ENCODE assay signal across 24 cellular contexts in genomic region chr7:91162415-91162814, GRCh38.
DNase-seq lines count a peak whose midpoint lies in the region; ATAC-seq and TF ChIP-seq lines count a peak whose summit lies in the region.
"Had no signal": no experiment of that assay in that cellular context is flagged by ENCODE, and none has a peak within 500 bp of the region (broad histone marks: within the 10 kb centered on the region; RNA-seq: fewer than 3 reads in every experiment).

No MANE protein-coding gene starts in this region.

- H3K4me1 Mint-ChIP-seq in CD14-positive monocyte (peaks cover 35% of the 10 kb centered on the region), glutamatergic neuron (ENCODE audit: low read depth, unreplicated experiment) (peaks cover 7% of the 10 kb centered on the region)
- peaks cover 42% of the 10 kb centered on the region for H3K4me1 Mint-ChIP-seq in stimulated activated memory B cell treated with anti-CD40 and anti-IgM and Interleukin-4, amounts not matched to agents 10 μg/mL and 1 μg/mL and 100 μg/mL, for 72 hours
- H3K4me1 Mint-ChIP-seq in activated T-cell treated with anti-CD3 and anti-CD28 coated beads, Interleukin-2, amount 50 U/mL, for 4 hours (ENCODE audit: low read depth): no peaks in the 10 kb centered on the region
- H3K4me1 Mint-ChIP-seq: CD4-positive, alpha-beta memory T cell had no signal

- no peak for ATAC-seq in stimulated activated memory B cell treated with anti-CD40 and anti-IgM and Interleukin-4, amounts not matched to agents 10 μg/mL and 1 μg/mL and 100 μg/mL, for 72 hours
- no peak for ATAC-seq in activated T-cell treated with anti-CD3 and anti-CD28 coated beads, Interleukin-2, amount 50 U/mL, for 4 hours
- ATAC-seq: A549 had no signal

- H3K4me3 Mint-ChIP-seq in CD14-positive monocyte (no peak overlapping the region), glutamatergic neuron (ENCODE audit: unreplicated experiment) (no peak overlapping the region)
- no peak overlapping the region for H3K4me3 Mint-ChIP-seq in stimulated activated memory B cell treated with anti-CD40 and anti-IgM and Interleukin-4, amounts not matched to agents 10 μg/mL and 1 μg/mL and 100 μg/mL, for 72 hours
- H3K4me3 Mint-ChIP-seq in activated T-cell treated with anti-CD3 and anti-CD28 coated beads, Interleukin-2, amount 50 U/mL, for 4 hours: no peak overlapping the region
- H3K4me3 Mint-ChIP-seq: CD4-positive, alpha-beta memory T cell had no signal

- H3K9me3 Mint-ChIP-seq in CD14-positive monocyte: peaks cover 0 to 2% (median 0%) of the 10 kb centered on the region in 7 donors
- peaks cover 4% of the 10 kb centered on the region for H3K9me3 Mint-ChIP-seq in glutamatergic neuron (ENCODE audit: unreplicated experiment)
- H3K9me3 Mint-ChIP-seq in stimulated activated memory B cell treated with anti-CD40 and anti-IgM and Interleukin-4, amounts not matched to agents 10 μg/mL and 1 μg/mL and 100 μg/mL, for 72 hours: no peaks in the 10 kb centered on the region
- H3K9me3 Mint-ChIP-seq in activated T-cell treated with anti-CD3 and anti-CD28 coated beads, Interleukin-2, amount 50 U/mL, for 4 hours: no peaks in the 10 kb centered on the region

- peak overlapping the region in 3 of 7 donors; percentile 51 to 91 (median 55) for H3K27ac Mint-ChIP-seq in CD14-positive monocyte
- H3K27ac Mint-ChIP-seq in glutamatergic neuron (ENCODE audit: unreplicated experiment): peak overlapping the region; percentile 59
- H3K27ac Mint-ChIP-seq in stimulated activated memory B cell treated with anti-CD40 and anti-IgM and Interleukin-4, amounts not matched to agents 10 μg/mL and 1 μg/mL and 100 μg/mL, for 72 hours: peak overlapping the region; percentile 30
- H3K27ac Mint-ChIP-seq: CD4-positive, alpha-beta memory T cell had no signal

- no peaks in the 10 kb centered on the region for H3K36me3 Mint-ChIP-seq in CD14-positive monocyte
- H3K36me3 Mint-ChIP-seq in glutamatergic neuron (ENCODE audit: unreplicated experiment): no peaks in the 10 kb centered on the region
- H3K36me3 Mint-ChIP-seq in stimulated activated memory B cell treated with anti-CD40 and anti-IgM and Interleukin-4, amounts not matched to agents 10 μg/mL and 1 μg/mL and 100 μg/mL, for 72 hours: peaks cover 17% of the 10 kb centered on the region
- no peaks in the 10 kb centered on the region for H3K36me3 Mint-ChIP-seq in activated T-cell treated with anti-CD3 and anti-CD28 coated beads, Interleukin-2, amount 50 U/mL, for 4 hours (ENCODE audit: insufficient read depth)
- H3K36me3 Mint-ChIP-seq: CD4-positive, alpha-beta memory T cell had no signal

- peaks cover 0 to 1% (median 0%) of the 10 kb centered on the region in 3 donors for H3K27me3 Mint-ChIP-seq in CD14-positive monocyte (ENCODE audit: low read depth in 3 of 3)
- H3K27me3 Mint-ChIP-seq in glutamatergic neuron (ENCODE audit: unreplicated experiment): no peaks in the 10 kb centered on the region
- no peaks in the 10 kb centered on the region for H3K27me3 Mint-ChIP-seq in stimulated activated memory B cell treated with anti-CD40 and anti-IgM and Interleukin-4, amounts not matched to agents 10 μg/mL and 1 μg/mL and 100 μg/mL, for 72 hours
- no peaks in the 10 kb centered on the region for H3K27me3 Mint-ChIP-seq in activated T-cell treated with anti-CD3 and anti-CD28 coated beads, Interleukin-2, amount 50 U/mL, for 4 hours (ENCODE audit: low read depth)
- H3K27me3 Mint-ChIP-seq: CD4-positive, alpha-beta memory T cell had no signal

- TF ChIP-seq CTCF in CD14-positive monocyte (IDR thresholded peaks at IDR 0.05): no peak
- TF ChIP-seq CTCF in glutamatergic neuron (IDR thresholded peaks at IDR 0.05; ENCODE audit: partially characterized antibody, unreplicated experiment): no peak

- DNase-seq in CD14-positive monocyte (ENCODE audit: low spot score) (peak; percentile 45), MV-4-11 (lab: John Stamatoyannopoulos, UW) (peak; percentile 81), glutamatergic neuron (no peak), cardiac septum (ENCODE audit: low spot score) (no peak), HPDE6-E6E7 (ENCODE audit: extremely low spot score) (no peak)
- DNase-seq in activated T-cell treated with anti-CD3 and anti-CD28 coated beads, Interleukin-2, amount 50 U/mL, for 4 hours: no peak
- DNase-seq: BE2C; Caco-2; CD4-positive, alpha-beta memory T cell; DMS 273 treated with DMSO at 0.1 percent for 48 hours; DMS79 treated with DMSO at 0.1 percent for 48 hours; H7; KG1; NCI-H1417; NCI-H1694 treated with DMSO at 0.1 percent for 48 hours; NCI-H2081 treated with DMSO at 0.1 percent for 48 hours; NCI-H446; NCI-H526; PC-9; RPMI8226; SHP77; SW 1271 had no signal

- intact Hi-C loops in CD14-positive monocyte (cut with micrococcal nuclease) (no loop called here), cardiac septum (cut with DNase I) (no loop called here)

Comparison
In these comparisons a context has a peak if more than half of its experiments do, and no peak if none do; other contexts are left out.
1. DNase-seq: peak in CD14-positive monocyte (single experiment) and MV-4-11 (single experiment); none in glutamatergic neuron (single experiment), cardiac septum (single experiment), HPDE6-E6E7 (single experiment) and activated T-cell treated with anti-CD3 and anti-CD28 coated beads, Interleukin-2, amount 50 U/mL, for 4 hours (single experiment).